In genomic region chr4:83013420-83013867, GRCh38 we compare ENCODE assay signal across 8 cellular contexts. TPM values are rescaled to one million over a fixed set of nuclear protein-coding genes. Genes with fewer than 3 reads are reported as not detected.
DNase-seq lines count a peak whose midpoint lies in the region; ATAC-seq and TF ChIP-seq lines count a peak whose summit lies in the region.

No MANE protein-coding gene starts in this region.

- H3K9me3 Mint-ChIP-seq in CD8-positive, alpha-beta T cell = no peaks in the 10 kb centered on the region

- no peaks in the 10 kb centered on the region for H4K20me1 ChIP-seq in KMS-11 (ENCODE audit: insufficient read depth)
- no peaks in the 10 kb centered on the region for H4K20me1 ChIP-seq in mammary epithelial cell (ENCODE audit: insufficient read depth, low read length)

- BruUV-seq in mammary epithelial cell (replicated peaks; lab: Mats Ljungman, UMichigan) = TSS peak; percentile 48

- intact Hi-C loops in CD8-positive, alpha-beta T cell (cut with DNase I, micrococcal nuclease) = loop anchor here (1.0 to 10.0 kb wide), 10 partner anchors 21 to 726 kb away; partner anchors contain the start of genes PLAC8 (in 2 of the 2), THAP9 (in 2 of the 2), ABRAXAS1 (in 1 of the 2) and COQ2 (in 1 of the 2)
- intact Hi-C loops in mammary epithelial cell (cut with micrococcal nuclease) = loop anchor here (1.0 to 5.0 kb wide), 3 partner anchors 21 to 641 kb away; partner anchors contain the start of genes HNRNPD and THAP9

- POLR2A ChIA-PET in CD8-positive, alpha-beta T cell (lab: Charles Lee) = interaction anchor here (0.8 to 4.6 kb wide), 8 partner anchors 18 to 584 kb away, joined by 3 to 49 read pairs (median 8); partner anchors contain the start of genes COPS4, HELQ, HNRNPDL and MRPS18C

- TF ChIP-seq CTCF in CD8-positive, alpha-beta T cell (IDR thresholded peaks at IDR 0.05) = no peak
- TF ChIP-seq CTCF in KMS-11 (conservative IDR thresholded peaks at IDR 0.05; ENCODE audit: low read depth, low read length) (no peak; the same call in 1 of the 2 replicates), mammary epithelial cell (conservative IDR thresholded peaks at IDR 0.05 in 1 of 2, IDR thresholded peaks at IDR 0.05 in 1 of 2; ENCODE audit: extremely low read depth in 1 of 2, insufficient read depth in 1 of 2, low read depth in 1 of 2, low read length in 2 of 2) (no peak)

- no peaks in the 10 kb centered on the region for H3K9me3 ChIP-seq in CD8-positive, alpha-beta T cell (ENCODE audit: low read length)
- no peaks in the 10 kb centered on the region for H3K9me3 ChIP-seq in mammary epithelial cell (replicated peaks; ENCODE audit: insufficient read depth, low read length)
- no peaks in the 10 kb centered on the region for H3K9me3 ChIP-seq in mesodermal cell (ENCODE audit: control insufficient read depth, low read length)

- no peaks in the 10 kb centered on the region for H3K27me3 Mint-ChIP-seq in CD8-positive, alpha-beta T cell (ENCODE audit: low read depth)

- peaks cover 11% of the 10 kb centered on the region for H3K36me3 Mint-ChIP-seq in CD8-positive, alpha-beta T cell

- H3K79me2 ChIP-seq in KMS-11 (ENCODE audit: insufficient read depth, low read depth) (peaks cover 40% of the 10 kb centered on the region), mammary epithelial cell (ENCODE audit: insufficient read depth, low read length) (peaks cover 41% of the 10 kb centered on the region)

- peak overlapping the region; percentile 56 for H3K27ac ChIP-seq in CD8-positive, alpha-beta T cell (ENCODE audit: low read depth, low read length)
- H3K27ac ChIP-seq in KMS-11 (peak overlapping the region; percentile 93), mammary epithelial cell (ENCODE audit: insufficient read depth, low read depth, low read length) (peak overlapping the region; percentile 64), mesodermal cell (ENCODE audit: low read depth, low read length, severe bottlenecking) (peak overlapping the region; percentile 77)

- H3K4me1 ChIP-seq in CD8-positive, alpha-beta T cell (ENCODE audit: insufficient read depth, low read length) = peaks cover 30% of the 10 kb centered on the region
- H3K4me1 ChIP-seq in KMS-11 (ENCODE audit: low read depth, poor library complexity, severe bottlenecking) (peaks cover 22% of the 10 kb centered on the region), mammary epithelial cell (ENCODE audit: insufficient read depth, low read length) (peaks cover 16% of the 10 kb centered on the region), mesodermal cell (ENCODE audit: control insufficient read depth, insufficient read depth, low read length, poor library complexity, severe bottlenecking) (no peaks in the 10 kb centered on the region)

- under 1% methylated on average over 13 of the region's 13 CpGs for WGBS in mammary epithelial cell (ENCODE audit: low coverage, missing lambda C conversion rate)
- 68 to 87% methylated on average over 5 to 8 of the region's 13 CpGs for WGBS in mesodermal cell (ENCODE audit: insufficient coverage in 2 of 2), 2 experiments

- H3K4me2 ChIP-seq in KMS-11 (peak overlapping the region; percentile 89), mammary epithelial cell (ENCODE audit: insufficient read depth, low read depth, low read length) (peak overlapping the region; percentile 81)

- in situ Hi-C loops in mammary epithelial cell (cut with MboI; ENCODE audit: low sequenced_read_pairs in 2 of 2) = loop anchor here in 1 of 2 donors (5.0 kb wide), 1 partner anchor 121 kb away; the partner anchor contains the start of gene SEC31A

- dilution Hi-C loops in mammary epithelial cell (cut with HindIII; ENCODE audit: low sequenced_read_pairs) = no loop called here

- H3K4me3 ChIP-seq in CD8-positive, alpha-beta T cell (ENCODE audit: low read depth, low read length) = peak overlapping the region; percentile 69
- H3K4me3 ChIP-seq in KMS-11 (IDR thresholded peaks at IDR 0.05; ENCODE audit: insufficient read depth, low read depth, low read length) (peak overlapping the region; percentile 90), mammary epithelial cell (replicated peaks in 1 of 3; ENCODE audit: insufficient read depth in 1 of 3, low read depth in 2 of 3, low read length in 3 of 3) (peak overlapping the region; percentile 48 to 81 (median 58)), mesodermal cell (ENCODE audit: extremely low read depth, insufficient read depth, low read length, poor library complexity, severe bottlenecking) (peak overlapping the region; percentile 78)

- H3K4me3 Mint-ChIP-seq in CD8-positive, alpha-beta T cell = peak overlapping the region; percentile 90

- no peaks in the 10 kb centered on the region for H3K36me3 ChIP-seq in CD8-positive, alpha-beta T cell (ENCODE audit: insufficient read depth, low read length)
- H3K36me3 ChIP-seq in KMS-11 (ENCODE audit: insufficient read depth) (no peaks in the 10 kb centered on the region), mammary epithelial cell (ENCODE audit: insufficient read depth, low read length) (no peaks in the 10 kb centered on the region), mesodermal cell (ENCODE audit: control insufficient read depth, insufficient read depth, low read length) (no peaks in the 10 kb centered on the region)

- no peak for ATAC-seq in CD8-positive, alpha-beta T cell
- no peak for ATAC-seq in HG03565 (IDR thresholded peaks at IDR 0.05; ENCODE audit: unreplicated experiment)
- no peak for ATAC-seq in HG02840 (IDR thresholded peaks at IDR 0.05; ENCODE audit: low FRiP score, unreplicated experiment)

- H2AFZ ChIP-seq in KMS-11 (ENCODE audit: low read depth) = peak overlapping the region; percentile 73
- H2AFZ ChIP-seq in mammary epithelial cell (ENCODE audit: low read depth, low read length) = peak overlapping the region; percentile 82

- H3K27me3 ChIP-seq in CD8-positive, alpha-beta T cell (ENCODE audit: insufficient read depth, low read length) = no peaks in the 10 kb centered on the region
- H3K27me3 ChIP-seq in KMS-11 (ENCODE audit: insufficient read depth, low read depth) (no peaks in the 10 kb centered on the region), mammary epithelial cell (ENCODE audit: insufficient read depth, low read length) (no peaks in the 10 kb centered on the region)

- peak overlapping the region; percentile 91 for H3K27ac Mint-ChIP-seq in CD8-positive, alpha-beta T cell

- CTCF ChIA-PET in CD8-positive, alpha-beta T cell (lab: Charles Lee) = interaction anchor here (0.6 to 2.5 kb wide), 4 partner anchors 22 to 584 kb away, joined by 3 to 10 read pairs (median 4); partner anchors contain the start of gene COPS4
- CTCF ChIA-PET in mammary epithelial cell (lab: Charles Lee; ENCODE audit: low non-redundant PET) = interaction anchor here (0.7 kb wide), 2 partner anchors 148 to 248 kb away, joined by 3 to 4 read pairs; no protein-coding TSS in a partner anchor

- DNase-seq in CD8-positive, alpha-beta T cell = no peak
- DNase-seq in mammary epithelial cell = no peak
- no peak for DNase-seq in RPMI8226
- DNase-seq in RKO (ENCODE audit: low spot score) = no peak

- H3K9ac ChIP-seq in KMS-11 (peak overlapping the region; percentile 71), mammary epithelial cell (ENCODE audit: insufficient read depth, low read length) (peak overlapping the region; percentile 88)

- H3K4me1 Mint-ChIP-seq in CD8-positive, alpha-beta T cell (ENCODE audit: low read depth) = peaks cover 37% of the 10 kb centered on the region

RNA-seq across cellular contexts. Expression of gene LIN54, which starts 2.8 kb away (rescaled TPM):
- 10 to 100 TPM; 10.2 to 10.6 TPM for total RNA-seq in CD8-positive, alpha-beta T cell
- total RNA-seq in mammary epithelial cell = 10 to 100 TPM; 13.0 to 16.2 TPM
- 10.1 TPM for polyA plus RNA-seq in mammary epithelial cell
- 8.2 TPM for polyA minus RNA-seq in mammary epithelial cell
- 12.6 TPM for polyA plus RNA-seq in mesodermal cell (2013, experiment 1 of 2)
- polyA plus RNA-seq in mesodermal cell (2013, experiment 2 of 2) = 13.4 TPM

RNA-seq across cellular contexts. Expression of gene COPS4, which starts 21.5 kb away (rescaled TPM):
- total RNA-seq in CD8-positive, alpha-beta T cell = 10 to 100 TPM; 32.2 to 35.2 TPM
- total RNA-seq in mammary epithelial cell = 10 to 100 TPM; 34.1 to 69.5 TPM
- polyA plus RNA-seq in mammary epithelial cell = 36.4 TPM
- polyA minus RNA-seq in mammary epithelial cell = 4.9 TPM
- 64.2 TPM for polyA plus RNA-seq in mesodermal cell (2013, experiment 1 of 2)
- 69.1 TPM for polyA plus RNA-seq in mesodermal cell (2013, experiment 2 of 2)
